In genomic region chr12:53190108-53190729, GRCh38 we compare ENCODE assay signal across 1 cellular context.
TF ChIP-seq lines count a peak whose summit lies in the region.

No MANE protein-coding gene starts in this region.

TF ChIP-seq in HEK293, 187 proteins besides CTCF, POLR2A, EP300 and RAD21 (continued from another document and continues in another):
- TF ChIP-seq REST (tag by site-specific recombination; IDR thresholded peaks at IDR 0.05) (no peak), ZBTB48 (tag by site-specific recombination; IDR thresholded peaks at IDR 0.05) (peak; percentile 31; the same call in 1 of the 2 replicates), EGR2 (tag by site-specific recombination; IDR thresholded peaks at IDR 0.05; ENCODE audit: low read depth) (no peak), ZNF473 (tag by site-specific recombination; IDR thresholded peaks at IDR 0.05) (no peak), ZNF692 (tag by site-specific recombination; IDR thresholded peaks at IDR 0.05) (no peak), ZNF580 (tag by site-specific recombination; IDR thresholded peaks at IDR 0.05) (no peak), ZBTB10 (tag by site-specific recombination; IDR thresholded peaks at IDR 0.05) (no peak), GLI4 (tag by site-specific recombination; IDR thresholded peaks at IDR 0.05) (no peak), ZNF132 (tag by site-specific recombination; IDR thresholded peaks at IDR 0.05; ENCODE audit: borderline replicate concordance) (no peak), ZIC2 (tag by site-specific recombination; IDR thresholded peaks at IDR 0.05) (peak; percentile 69), ZNF518A (tag by site-specific recombination; conservative IDR thresholded peaks at IDR 0.05; ENCODE audit: low read depth) (no peak), ZNF76 (tag by site-specific recombination; IDR thresholded peaks at IDR 0.05; ENCODE audit: borderline replicate concordance, low read depth) (peak; percentile 57; the same call in 1 of the 2 replicates), MZF1 (tag by site-specific recombination; IDR thresholded peaks at IDR 0.05; ENCODE audit: borderline replicate concordance) (no peak), KLF7 (tag by site-specific recombination; IDR thresholded peaks at IDR 0.05; ENCODE audit: borderline replicate concordance) (no peak), ZBTB49 (tag by site-specific recombination; IDR thresholded peaks at IDR 0.05; ENCODE audit: low read depth) (no peak), ZNF18 (tag by site-specific recombination; IDR thresholded peaks at IDR 0.05) (peak; percentile 66), SCRT1 (tag by site-specific recombination; IDR thresholded peaks at IDR 0.05; ENCODE audit: borderline replicate concordance) (peak; percentile 82; the same call in 1 of the 2 replicates), ZBTB20 (tag by site-specific recombination; IDR thresholded peaks at IDR 0.05) (0 out of 2 replicates have a peak, but pooled peaks have one; percentile 22), ZNF223 (tag by site-specific recombination; IDR thresholded peaks at IDR 0.05) (no peak), GLIS1 (tag by site-specific recombination; IDR thresholded peaks at IDR 0.05) (peak; percentile 44; the same call in 1 of the 2 replicates), ZNF202 (tag by site-specific recombination; IDR thresholded peaks at IDR 0.05; ENCODE audit: borderline replicate concordance) (no peak), OSR2 (tag by site-specific recombination; IDR thresholded peaks at IDR 0.05) (0 out of 2 replicates have a peak, but pooled peaks have one; percentile 12), ZNF623 (tag by site-specific recombination; IDR thresholded peaks at IDR 0.05) (no peak), SP7 (tag by site-specific recombination; IDR thresholded peaks at IDR 0.05) (no peak), ZNF514 (tag by site-specific recombination; IDR thresholded peaks at IDR 0.05) (no peak), ZFP69B (tag by site-specific recombination; IDR thresholded peaks at IDR 0.05) (no peak), ZNF37A (tag by site-specific recombination; IDR thresholded peaks at IDR 0.05) (no peak), PATZ1 (tag by site-specific recombination; IDR thresholded peaks at IDR 0.05) (0 out of 2 replicates have a peak, but pooled peaks have one; percentile 40), ZNF792 (tag by site-specific recombination; IDR thresholded peaks at IDR 0.05) (no peak), ZNF311 (tag by site-specific recombination; IDR thresholded peaks at IDR 0.05; ENCODE audit: borderline replicate concordance) (no peak), SCRT2 (tag by site-specific recombination; IDR thresholded peaks at IDR 0.05) (peak; percentile 86), YY1 (tag by site-specific recombination; IDR thresholded peaks at IDR 0.05) (no peak), ZNF449 (tag by site-specific recombination; IDR thresholded peaks at IDR 0.05) (no peak), ZNF366 (tag by site-specific recombination; conservative IDR thresholded peaks at IDR 0.05) (0 out of 2 replicates have a peak, but pooled peaks have one; percentile 25)
